Comparison of ENCODE assay signal across 15 cellular contexts in genomic region chr5:142441638-142442037, GRCh38.
DNase-seq lines count a peak whose midpoint lies in the region; ATAC-seq and TF ChIP-seq lines count a peak whose summit lies in the region.
"Had no signal": no experiment of that assay in that cellular context is flagged by ENCODE, and none has a peak within 500 bp of the region (broad histone marks: within the 10 kb centered on the region; RNA-seq: fewer than 3 reads in every experiment).

No MANE protein-coding gene starts in this region.

- H4K20me1 ChIP-seq in MM.1S (ENCODE audit: insufficient read depth, low read length), result no peaks in the 10 kb centered on the region

- peak overlapping the region; percentile 8 to 27 for H3K4me3 Mint-ChIP-seq in activated T-cell treated with anti-CD3 and anti-CD28 coated beads, Interleukin-2, amount 50 U/mL, for 72 hours

- H4K91ac ChIP-seq in neuronal stem cell (ENCODE audit: low read depth, low read length, poor library complexity), result no peak overlapping the region

- no peak overlapping the region for H2AK5ac ChIP-seq in neuronal stem cell (ENCODE audit: low read depth, low read length)

- H2BK15ac ChIP-seq in neuronal stem cell (ENCODE audit: low read length), result no peak overlapping the region

- no peak overlapping the region for H3K14ac ChIP-seq in neuronal stem cell (ENCODE audit: low read length)

- no peak overlapping the region for H2BK5ac ChIP-seq in neuronal stem cell (ENCODE audit: low read length)

- no peak overlapping the region for H3K4ac ChIP-seq in neuronal stem cell (ENCODE audit: low read length)

- no peaks in the 10 kb centered on the region for H3K36me3 Mint-ChIP-seq in activated T-cell treated with anti-CD3 and anti-CD28 coated beads, Interleukin-2, amount 50 U/mL, for 72 hours (ENCODE audit: insufficient read depth in 2 of 2)
- H3K36me3 Mint-ChIP-seq: naive B cell had no signal

- H3K27me3 ChIP-seq in neuronal stem cell (ENCODE audit: control insufficient read depth in 3 of 3, insufficient read depth in 3 of 3, low read depth in 1 of 3, low read length in 3 of 3), result no peaks in the 10 kb centered on the region
- H3K27me3 ChIP-seq in MM.1S (replicated peaks; ENCODE audit: insufficient read depth, low read length), result no peaks in the 10 kb centered on the region

- peaks cover 8 to 15% of the 10 kb centered on the region in 2 donors for H3K4me1 ChIP-seq in neuronal stem cell (ENCODE audit: control insufficient read depth in 2 of 2, insufficient read depth in 1 of 2, low read depth in 1 of 2, low read length in 2 of 2)
- H3K4me1 ChIP-seq in MM.1S (ENCODE audit: low read length), result no peaks in the 10 kb centered on the region

- no peaks in the 10 kb centered on the region for H3K79me1 ChIP-seq in neuronal stem cell (ENCODE audit: low read depth, low read length)

- no peak overlapping the region for H3K23ac ChIP-seq in neuronal stem cell (ENCODE audit: low read depth, low read length, poor library complexity)

- H3F3A ChIP-seq in MM.1S (ENCODE audit: insufficient read depth, low read length), result no peaks in the 10 kb centered on the region

- DNase-seq in activated T-cell treated with anti-CD3 and anti-CD28 coated beads, Interleukin-2, amount 50 U/mL, for 72 hours, result no peak
- DNase-seq in activated T-cell treated with anti-CD3 and anti-CD28 coated beads, Interleukin-2, amount 50 U/mL, for 1 hour, result no peak
- DNase-seq in SK-MEL-5 (ENCODE audit: low read depth, low spot score) (peak; percentile 51), epithelial cell of esophagus (ENCODE audit: low read depth) (peak; percentile 27), neuronal stem cell (ENCODE audit: low spot score) (no peak), A172 (ENCODE audit: low spot score) (no peak), MM.1S (no peak), NCI-H146 treated with DMSO at 0.1 percent for 48 hours (lab: John Stamatoyannopoulos, UW; ENCODE audit: unreplicated experiment) (no peak)
- DNase-seq: dermis blood vessel endothelial cell, naive B cell, NCI-H1092, NCI-H526, SIG-M5, small intestine had no signal

- peaks cover 16% of the 10 kb centered on the region for H3K27me3 Mint-ChIP-seq in activated T-cell treated with anti-CD3 and anti-CD28 coated beads, Interleukin-2, amount 50 U/mL, for 72 hours (ENCODE audit: low read depth)

- H3K36me3 ChIP-seq in neuronal stem cell (replicated peaks in 1 of 2; ENCODE audit: control insufficient read depth in 2 of 2, insufficient read depth in 2 of 2, low read length in 2 of 2), result no peaks in the 10 kb centered on the region
- H3K36me3 ChIP-seq in MM.1S (replicated peaks; ENCODE audit: insufficient read depth, low read length), result no peaks in the 10 kb centered on the region

- H3K4me3 ChIP-seq in epithelial cell of esophagus (ENCODE audit: low read length) (no peak overlapping the region), neuronal stem cell (ENCODE audit: low read length in 2 of 2) (peak overlapping the region in 1 of 2 donors; percentile 25), MM.1S (ENCODE audit: low read length) (no peak overlapping the region)

- H2AFZ ChIP-seq in neuronal stem cell (ENCODE audit: low read length), result peak overlapping the region; percentile 84
- no peak overlapping the region for H2AFZ ChIP-seq in MM.1S (ENCODE audit: low read length)

- H3K4me2 ChIP-seq in neuronal stem cell (ENCODE audit: insufficient read depth, low read length, poor library complexity, severe bottlenecking), result no peak overlapping the region
- no peak overlapping the region for H3K4me2 ChIP-seq in MM.1S (ENCODE audit: low read depth, low read length)

- peaks cover 13% of the 10 kb centered on the region for H3K4me1 Mint-ChIP-seq in activated T-cell treated with anti-CD3 and anti-CD28 coated beads, Interleukin-2, amount 50 U/mL, for 72 hours (ENCODE audit: low read depth)

- TF ChIP-seq CTCF in epithelial cell of esophagus (IDR thresholded peaks at IDR 0.05; ENCODE audit: insufficient read depth, low read depth, low read length, missing control alignments) (no peak), MM.1S (IDR thresholded peaks at IDR 0.05; ENCODE audit: low read length) (no peak)

- no peaks in the 10 kb centered on the region for H3K79me2 ChIP-seq in MM.1S (ENCODE audit: low read length)

- no peak overlapping the region for H2BK120ac ChIP-seq in neuronal stem cell (ENCODE audit: low read depth, low read length)

- no peak overlapping the region for H2BK12ac ChIP-seq in neuronal stem cell (ENCODE audit: low read length)

- in situ Hi-C loops in SK-MEL-5 (cut with HindIII; ENCODE audit: low pct_unique_long_range_greater_than_20kb, low sequenced_read_pairs), result no loop called here

- peak in 1 of 2 donors; percentile 52 for ATAC-seq in activated T-cell treated with anti-CD3 and anti-CD28 coated beads, Interleukin-2, amount 50 U/mL, for 72 hours (replicated peaks in 1 of 2)

- no peaks in the 10 kb centered on the region for H3K9me3 Mint-ChIP-seq in activated T-cell treated with anti-CD3 and anti-CD28 coated beads, Interleukin-2, amount 50 U/mL, for 72 hours

- no peak overlapping the region for H4K8ac ChIP-seq in neuronal stem cell (ENCODE audit: low read depth, low read length)

- H3K9me2 ChIP-seq in MM.1S (replicated peaks; ENCODE audit: insufficient read depth, low read length), result no peaks in the 10 kb centered on the region

- WGBS in neuronal stem cell (ENCODE audit: extremely low coverage in 2 of 2, insufficient read length in 2 of 2, insufficient replicate concordance in 1 of 2), 2 donors, result no CpG with 5 or more reads among the region's 12 CpGs

- H3K9ac ChIP-seq in neuronal stem cell (ENCODE audit: low read depth, low read length, poor library complexity) (no peak overlapping the region), MM.1S (ENCODE audit: low read length) (no peak overlapping the region)

- no peak overlapping the region for H3K27ac Mint-ChIP-seq in activated T-cell treated with anti-CD3 and anti-CD28 coated beads, Interleukin-2, amount 50 U/mL, for 72 hours

- H3K9me3 ChIP-seq in neuronal stem cell (replicated peaks in 1 of 2; ENCODE audit: control insufficient read depth in 2 of 2, insufficient read depth in 1 of 2, low read depth in 1 of 2, low read length in 2 of 2) (no peaks in the 10 kb centered on the region), MM.1S (replicated peaks; ENCODE audit: insufficient read depth, low read length) (no peaks in the 10 kb centered on the region)

- no peak overlapping the region for H3K18ac ChIP-seq in neuronal stem cell (ENCODE audit: low read length)

- H3K27ac ChIP-seq in neuronal stem cell (replicated peaks; ENCODE audit: low read length), result no peak overlapping the region
- no peak overlapping the region for H3K27ac ChIP-seq in MM.1S (ENCODE audit: low read length)
- H3K27ac ChIP-seq: VCaP had no signal

Comparison
In these comparisons a context has a peak if more than half of its experiments do, and no peak if none do; other contexts are left out.
1. DNase-seq: peak in SK-MEL-5 (single experiment) and epithelial cell of esophagus (single experiment); none in activated T-cell treated with anti-CD3 and anti-CD28 coated beads, Interleukin-2, amount 50 U/mL, for 72 hours (0 of 2), activated T-cell treated with anti-CD3 and anti-CD28 coated beads, Interleukin-2, amount 50 U/mL, for 1 hour (single experiment), neuronal stem cell (single experiment), A172 (single experiment), MM.1S (single experiment) and NCI-H146 treated with DMSO at 0.1 percent for 48 hours (single experiment).